Comparison of ENCODE assay signal across 8 cellular contexts in genomic region chr17:42819939-42820535, GRCh38. TPM values are rescaled to one million over a fixed set of nuclear protein-coding genes. Genes with fewer than 3 reads are reported as not detected.
DNase-seq lines count a peak whose midpoint lies in the region; ATAC-seq and TF ChIP-seq lines count a peak whose summit lies in the region.

No MANE protein-coding gene starts in this region.

- no peak overlapping the region for H2BK12ac ChIP-seq in mesenchymal stem cell (ENCODE audit: low read length in 2 of 2)

- H3K27ac Mint-ChIP-seq in activated B cell treated with CpG ODN at 0.5 μM for 24 hours: no peak overlapping the region
- no peak overlapping the region for H3K27ac Mint-ChIP-seq in stimulated activated naive CD8-positive, alpha-beta T cell treated with anti-CD3 and anti-CD28 coated beads, Interleukin-15, amount 100 ng/mL, for 72 hours

- no peak overlapping the region for H3K4ac ChIP-seq in mesenchymal stem cell (ENCODE audit: low read depth in 1 of 2, low read length in 2 of 2)

- H3K4me2 ChIP-seq in mesenchymal stem cell (ENCODE audit: low read length, poor library complexity, severe bottlenecking): no peak overlapping the region

- no peak overlapping the region for H3K27ac ChIP-seq in mesenchymal stem cell (ENCODE audit: low read length, poor library complexity, severe bottlenecking)

- TF ChIP-seq CTCF in activated B cell treated with CpG ODN at 0.5 μM for 24 hours (IDR thresholded peaks at IDR 0.05): no peak

- H3K36me3 ChIP-seq in mesenchymal stem cell (ENCODE audit: control insufficient read depth in 1 of 2, insufficient read depth in 2 of 2, low read depth in 1 of 2, low read length in 2 of 2): peaks cover 39 to 76% of the 10 kb centered on the region in 2 experiments

- no peaks in the 10 kb centered on the region for H3K9me3 ChIP-seq in mesenchymal stem cell (ENCODE audit: control insufficient read depth, low read length)

- DNase-seq in NCI-H2029 (lab: John Stamatoyannopoulos, UW): peak; percentile 38
- DNase-seq in NCI-H2029 treated with DMSO at 0.1 percent for 48 hours (lab: John Stamatoyannopoulos, UW): no peak
- peak; percentile 39 for DNase-seq in NCI-H2171 treated with DMSO at 0.1 percent for 48 hours (lab: John Stamatoyannopoulos, UW)
- peak; percentile 43 for DNase-seq in activated B cell treated with CpG ODN at 0.5 μM for 24 hours
- peak; percentile 53 for DNase-seq in cerebellar cortex (ENCODE audit: low spot score)
- peak; percentile 74 for DNase-seq in mesenchymal stem cell
- peak; percentile 54 to 76 for DNase-seq in stimulated activated naive CD8-positive, alpha-beta T cell treated with anti-CD3 and anti-CD28 coated beads, Interleukin-15, amount 100 ng/mL, for 72 hours

- H4K91ac ChIP-seq in mesenchymal stem cell (ENCODE audit: low read length): no peak overlapping the region

- no peak overlapping the region for H2BK15ac ChIP-seq in mesenchymal stem cell (ENCODE audit: low read depth, poor library complexity, severe bottlenecking)

- H2BK5ac ChIP-seq in mesenchymal stem cell (ENCODE audit: low read depth, low read length, poor library complexity, severe bottlenecking): no peak overlapping the region

- H3K79me1 ChIP-seq in mesenchymal stem cell (replicated peaks; ENCODE audit: low read length, poor library complexity, severe bottlenecking): peaks cover 29% of the 10 kb centered on the region

- peaks cover 21% of the 10 kb centered on the region for H3K4me1 Mint-ChIP-seq in activated B cell treated with CpG ODN at 0.5 μM for 24 hours
- peaks cover 41% of the 10 kb centered on the region for H3K4me1 Mint-ChIP-seq in stimulated activated naive CD8-positive, alpha-beta T cell treated with anti-CD3 and anti-CD28 coated beads, Interleukin-15, amount 100 ng/mL, for 72 hours

- WGBS in mesenchymal stem cell: 75% methylated on average over 1 of the region's 2 CpGs

- no peak overlapping the region for H3K23ac ChIP-seq in mesenchymal stem cell (ENCODE audit: low read length in 2 of 2)

- peaks cover 12% of the 10 kb centered on the region for H3K4me1 ChIP-seq in mesenchymal stem cell (ENCODE audit: control insufficient read depth, insufficient read depth, low read depth, low read length)

- H2AFZ ChIP-seq in mesenchymal stem cell (ENCODE audit: low read depth, low read length): no peak overlapping the region

- peaks cover 73% of the 10 kb centered on the region for H3K36me3 Mint-ChIP-seq in activated B cell treated with CpG ODN at 0.5 μM for 24 hours (ENCODE audit: low read depth)

- H4K8ac ChIP-seq in mesenchymal stem cell (ENCODE audit: low read length): no peak overlapping the region

- H3K18ac ChIP-seq in mesenchymal stem cell (ENCODE audit: low read depth in 1 of 2, low read length in 2 of 2): no peak overlapping the region

- H3K27me3 ChIP-seq in mesenchymal stem cell (ENCODE audit: control insufficient read depth in 1 of 2, insufficient read depth in 1 of 2, low read length in 2 of 2): no peaks in the 10 kb centered on the region

- no peaks in the 10 kb centered on the region for H3K9me3 Mint-ChIP-seq in activated B cell treated with CpG ODN at 0.5 μM for 24 hours
- H3K9me3 Mint-ChIP-seq in stimulated activated naive CD8-positive, alpha-beta T cell treated with anti-CD3 and anti-CD28 coated beads, Interleukin-15, amount 100 ng/mL, for 72 hours: no peaks in the 10 kb centered on the region

- peak overlapping the region; percentile 28 for H3K4me3 Mint-ChIP-seq in activated B cell treated with CpG ODN at 0.5 μM for 24 hours
- no peak overlapping the region for H3K4me3 Mint-ChIP-seq in stimulated activated naive CD8-positive, alpha-beta T cell treated with anti-CD3 and anti-CD28 coated beads, Interleukin-15, amount 100 ng/mL, for 72 hours

- no peaks in the 10 kb centered on the region for H3K27me3 Mint-ChIP-seq in activated B cell treated with CpG ODN at 0.5 μM for 24 hours
- H3K27me3 Mint-ChIP-seq in stimulated activated naive CD8-positive, alpha-beta T cell treated with anti-CD3 and anti-CD28 coated beads, Interleukin-15, amount 100 ng/mL, for 72 hours: no peaks in the 10 kb centered on the region

- CTCF ChIA-PET in activated B cell treated with CpG ODN at 0.5 μM for 24 hours (lab: Charles Lee): interaction anchor here (0.7 to 5.9 kb wide), 4 partner anchors 14 to 379 kb away, joined by 3 to 27 read pairs (median 10); partner anchors contain the start of genes PSME3 and RPL27

- no peak overlapping the region for H3K4me3 ChIP-seq in mesenchymal stem cell (ENCODE audit: insufficient read depth in 1 of 2, low read depth in 1 of 2, low read length in 2 of 2)

- ATAC-seq in activated B cell treated with CpG ODN at 0.5 μM for 24 hours (ENCODE audit: low read depth): peak; percentile 20
- ATAC-seq in stimulated activated naive CD8-positive, alpha-beta T cell treated with anti-CD3 and anti-CD28 coated beads, Interleukin-15, amount 100 ng/mL, for 72 hours: peak; percentile 68
- no peak for ATAC-seq in GM18870 (IDR thresholded peaks at IDR 0.05; ENCODE audit: unreplicated experiment)

- intact Hi-C loops in activated B cell treated with CpG ODN at 0.5 μM for 24 hours (cut with micrococcal nuclease): loop anchor here (1.0 to 5.0 kb wide), 4 partner anchors 78 to 143 kb away; partner anchors contain the start of gene PLEKHH3

- no peak overlapping the region for H3K9ac ChIP-seq in mesenchymal stem cell (ENCODE audit: low read length)

- H2BK120ac ChIP-seq in mesenchymal stem cell (ENCODE audit: low read depth, low read length): no peak overlapping the region

- POLR2A ChIA-PET in activated B cell treated with CpG ODN at 0.5 μM for 24 hours (lab: Charles Lee): interaction anchor here (0.7 to 9.2 kb wide), 5 partner anchors 14 to 549 kb away, joined by 3 to 115 read pairs (median 3); partner anchors contain the start of genes CNTD1, COA3 and PSME3

- H2AK5ac ChIP-seq in mesenchymal stem cell (ENCODE audit: low read length, severe bottlenecking): no peak overlapping the region

- no peak overlapping the region for H3K14ac ChIP-seq in mesenchymal stem cell (ENCODE audit: low read length in 2 of 2)

RNA-seq across cellular contexts. Expression of gene BECN1, which starts 4.0 kb away (rescaled TPM):
- 113 and 118 TPM in 2 replicates for total RNA-seq in activated B cell treated with CpG ODN at 0.5 μM for 24 hours
- polyA plus RNA-seq in mesenchymal stem cell (2013, experiment 1 of 2): 50.2 TPM
- polyA plus RNA-seq in mesenchymal stem cell (2013, experiment 2 of 2): 52.7 TPM

RNA-seq across cellular contexts. Expression of gene PSME3, which starts 13.2 kb away (rescaled TPM):
- total RNA-seq in activated B cell treated with CpG ODN at 0.5 μM for 24 hours: 136 and 141 TPM in 2 replicates
- polyA plus RNA-seq in mesenchymal stem cell (2013, experiment 1 of 2): 108 TPM
- polyA plus RNA-seq in mesenchymal stem cell (2013, experiment 2 of 2): 107 TPM

RNA-seq across cellular contexts. Expression of gene CNTD1, which starts 21.4 kb away (rescaled TPM):
- total RNA-seq in activated B cell treated with CpG ODN at 0.5 μM for 24 hours: not detected in 2 replicates
- polyA plus RNA-seq in mesenchymal stem cell (2013, experiment 1 of 2): not detected
- polyA plus RNA-seq in mesenchymal stem cell (2013, experiment 2 of 2): 0.07 TPM

RNA-seq across cellular contexts. Expression of gene COA3, which starts 21.5 kb away (rescaled TPM):
- 41.4 and 48.0 TPM in 2 replicates for total RNA-seq in activated B cell treated with CpG ODN at 0.5 μM for 24 hours
- polyA plus RNA-seq in mesenchymal stem cell (2013, experiment 1 of 2): 61.5 TPM
- 63.0 TPM for polyA plus RNA-seq in mesenchymal stem cell (2013, experiment 2 of 2)

RNA-seq across cellular contexts. Expression of gene AOC2, which starts 24.3 kb away (rescaled TPM):
- total RNA-seq in activated B cell treated with CpG ODN at 0.5 μM for 24 hours: 2.0 and 3.9 TPM in 2 replicates
- 0.35 TPM for polyA plus RNA-seq in mesenchymal stem cell (2013, experiment 1 of 2)
- polyA plus RNA-seq in mesenchymal stem cell (2013, experiment 2 of 2): 0.19 TPM
